32 cellular contexts compared by ENCODE assay signal in genomic region chr4:109629775-109630174, GRCh38.
"Had no signal": no experiment of that assay in that cellular context is flagged by ENCODE, and none has a peak within 500 bp of the region (broad histone marks: within the 10 kb centered on the region; RNA-seq: fewer than 3 reads in every experiment).

No MANE protein-coding gene starts in this region.

- ATAC-seq: activated CD4-positive, CD25-positive, alpha-beta regulatory T cell treated with anti-CD3 and anti-CD28 coated beads, Interleukin-2, amount 50 U/mL, for 24 hours; activated naive CD4-positive, alpha-beta T cell treated with anti-CD3 and anti-CD28 coated beads, Interleukin-2, amount 50 U/mL, for 72 hours; body of pancreas; gastroesophageal sphincter; left cardiac atrium; left ventricle myocardium superior; psoas muscle; stimulated activated naive B cell treated with anti-CD40 and anti-IgM and Interleukin-4, amounts not matched to agents 10 μg/mL and 1 μg/mL and 100 μg/mL, for 72 hours had no signal

- H3K4me3 Mint-ChIP-seq: activated T-helper 1 cell treated with anti-CD3 and anti-CD28 coated beads, Interleukin-12 subunit alpha, Interleukin-12 subunit beta, Interleukin-2, Interleukin-4 antibody, amounts not matched to agents 30 ng/mL and 10 ng/mL and 1 ng/mL, durations not matched to agents 14 hours and 24 hours and 36 hours; mesothelial cell of epicardium; neural crest cell; stimulated activated naive B cell treated with anti-CD40 and anti-IgM and Interleukin-4, amounts not matched to agents 10 μg/mL and 1 μg/mL and 100 μg/mL, for 72 hours had no signal

- H3K27me3 ChIP-seq: adrenal gland, body of pancreas, colonic mucosa, gastroesophageal sphincter, hepatocyte, stomach, thyroid gland, upper lobe of left lung, vagina had no signal

- H3K27ac ChIP-seq: adrenal gland, body of pancreas, colonic mucosa, gastroesophageal sphincter, hepatocyte, parathyroid adenoma, psoas muscle, stomach, thyroid gland, upper lobe of left lung, vagina, VCaP had no signal

- H3K9ac ChIP-seq: parathyroid adenoma had no signal

- H3K79me2 ChIP-seq: hepatocyte, parathyroid adenoma had no signal

- H3K4me2 ChIP-seq: hepatocyte had no signal

- H2AFZ ChIP-seq: hepatocyte, parathyroid adenoma had no signal

- H3K27ac Mint-ChIP-seq: activated naive CD4-positive, alpha-beta T cell treated with anti-CD3 and anti-CD28 coated beads, Interleukin-2, amount 50 U/mL, for 72 hours; activated T-helper 1 cell treated with anti-CD3 and anti-CD28 coated beads, Interleukin-12 subunit alpha, Interleukin-12 subunit beta, Interleukin-2, Interleukin-4 antibody, amounts not matched to agents 30 ng/mL and 10 ng/mL and 1 ng/mL, durations not matched to agents 14 hours and 24 hours and 36 hours; mesothelial cell of epicardium; stimulated activated naive B cell treated with anti-CD40 and anti-IgM and Interleukin-4, amounts not matched to agents 10 μg/mL and 1 μg/mL and 100 μg/mL, for 72 hours had no signal

- H3K36me3 Mint-ChIP-seq: mesothelial cell of epicardium, naive B cell had no signal

- H3K27me3 Mint-ChIP-seq: naive B cell; stimulated activated naive B cell treated with anti-CD40 and anti-IgM and Interleukin-4, amounts not matched to agents 10 μg/mL and 1 μg/mL and 100 μg/mL, for 72 hours had no signal

- H3K4me1 Mint-ChIP-seq: neural crest cell had no signal

- H3K36me3 ChIP-seq: adrenal gland, colonic mucosa, gastroesophageal sphincter, stomach, thyroid gland, upper lobe of left lung, vagina had no signal

- DNase-seq: activated CD4-positive, alpha-beta T cell treated with anti-CD3 and anti-CD28 coated beads for 48 hours; activated CD4-positive, alpha-beta T cell treated with anti-CD3 and anti-CD28 coated beads, Interleukin-2, amount 50 U/mL, for 48 hours; activated CD8-positive, alpha-beta memory T cell treated with anti-CD3 and anti-CD28 coated beads, Interleukin-2, amount 50 U/mL, for 4 hours; activated gamma-delta T cell treated with Interleukin-2 at 50 U/mL for 16 hours; activated T-cell treated with anti-CD3 and anti-CD28 coated beads, Interleukin-2, amount 50 U/mL, for 1 hour; adrenal gland; aorta; body of pancreas; cerebellar nuclear complex; colonic mucosa; effector CD8-positive, alpha-beta T cell; left cardiac atrium; left ventricle myocardium superior; naive B cell; occipital lobe; psoas muscle; stimulated activated CD4-positive, alpha-beta T cell treated with anti-CD3 and anti-CD28 coated beads, Interleukin-15, amount 100 ng/mL, for 24 hours; stimulated activated CD4-positive, alpha-beta T cell treated with anti-CD3 and anti-CD28 coated beads, Interleukin-2, amount 100 ng/mL, for 24 hours; stimulated activated naive B cell treated with anti-CD40 and anti-IgM and Interleukin-4, amounts not matched to agents 10 μg/mL and 1 μg/mL and 100 μg/mL, for 72 hours; stomach; thyroid gland; upper lobe of left lung had no signal

- H3K9me3 ChIP-seq: adrenal gland, body of pancreas, colonic mucosa, gastroesophageal sphincter, psoas muscle, stomach, thyroid gland, upper lobe of left lung, vagina had no signal

- H3K4me3 ChIP-seq: adrenal gland, body of pancreas, colonic mucosa, gastroesophageal sphincter, hepatocyte, psoas muscle, stomach, thyroid gland, upper lobe of left lung, vagina had no signal

- H3K9me3 Mint-ChIP-seq: activated T-helper 1 cell treated with anti-CD3 and anti-CD28 coated beads, Interleukin-12 subunit alpha, Interleukin-12 subunit beta, Interleukin-2, Interleukin-4 antibody, amounts not matched to agents 30 ng/mL and 10 ng/mL and 1 ng/mL, durations not matched to agents 14 hours and 24 hours and 36 hours; mesothelial cell of epicardium; naive B cell; stimulated activated naive B cell treated with anti-CD40 and anti-IgM and Interleukin-4, amounts not matched to agents 10 μg/mL and 1 μg/mL and 100 μg/mL, for 72 hours had no signal

- H3K4me1 ChIP-seq: adrenal gland, body of pancreas, colonic mucosa, parathyroid adenoma, psoas muscle, thyroid gland, vagina had no signal
